Comparison of ENCODE assay signal across 9 cellular contexts in the genomic region with DNA sequence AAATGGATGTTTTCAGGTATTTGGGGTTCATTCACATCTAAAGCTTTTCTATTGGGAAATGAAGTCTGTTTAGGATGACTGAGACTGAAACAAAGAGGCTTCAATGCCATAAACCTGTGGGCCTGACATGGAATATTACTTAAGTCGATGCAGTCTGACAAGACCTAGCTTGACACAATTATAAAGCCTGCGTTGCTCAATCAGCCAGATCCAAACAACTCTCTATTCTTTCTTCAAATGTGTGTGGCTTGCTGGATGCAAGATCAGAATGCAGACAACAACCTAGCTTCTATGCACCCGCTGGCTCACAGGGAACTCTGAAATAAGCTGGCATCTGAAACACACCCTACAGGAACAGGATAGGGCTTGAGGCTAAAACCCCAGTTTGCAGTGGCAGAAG. TPM values are rescaled to one million over a fixed set of nuclear protein-coding genes. Genes with fewer than 3 reads are reported as not detected.
DNase-seq lines count a peak whose midpoint lies in the region; ATAC-seq and TF ChIP-seq lines count a peak whose summit lies in the region.
"Had no signal": no experiment of that assay in that cellular context is flagged by ENCODE, and none has a peak within 500 bp of the region (broad histone marks: within the 10 kb centered on the region; RNA-seq: fewer than 3 reads in every experiment).

No MANE protein-coding gene starts in this region.

- H2AFZ ChIP-seq in DND-41 (ENCODE audit: low read depth, low read length) = no peak overlapping the region

- H3K27ac ChIP-seq in DND-41 (ENCODE audit: low read length) (peak overlapping the region; percentile 79), esophagus (ENCODE audit: low read depth in 2 of 2, low read length in 1 of 2) (peak overlapping the region; percentile 70 to 84)

- 53 to 72% methylated on average over 3 of the region's 3 CpGs for WGBS in esophagus, 2 donors

- POLR2A ChIA-PET in T-cell (lab: Charles Lee) = interaction anchor here in 1 of 2 donors (0.5 to 1.2 kb wide), 3 partner anchors 27 to 41 kb away, joined by 4 to 6 read pairs (median 4); partner anchors contain the start of gene RFFL

- H3K4me2 ChIP-seq in DND-41 (ENCODE audit: insufficient read depth, low read length) = no peak overlapping the region
- peak overlapping the region; percentile 28 for H3K4me2 ChIP-seq in skeletal muscle satellite cell (ENCODE audit: low read length)

- H3K4me3 ChIP-seq in DND-41 (ENCODE audit: low read depth in 1 of 2, low read length in 2 of 2) (no peak overlapping the region), esophagus (ENCODE audit: low read depth in 1 of 2, low read length in 2 of 2) (no peak overlapping the region), skeletal muscle satellite cell (ENCODE audit: low read length) (no peak overlapping the region)

- peak overlapping the region; percentile 98 to 99 for H3K27ac Mint-ChIP-seq in T-cell
- no peak overlapping the region for H3K27ac Mint-ChIP-seq in progenitor cell of endocrine pancreas

- H3K36me3 ChIP-seq in DND-41 (ENCODE audit: insufficient read depth, low read length) = peaks cover 35% of the 10 kb centered on the region
- peaks cover 6 to 10% of the 10 kb centered on the region in 2 donors for H3K36me3 ChIP-seq in esophagus (ENCODE audit: control insufficient read depth in 2 of 2, insufficient read depth in 2 of 2, low read length in 1 of 2)
- peaks cover 40% of the 10 kb centered on the region for H3K36me3 ChIP-seq in skeletal muscle satellite cell (ENCODE audit: insufficient read depth, low read length)

- H3K36me3 Mint-ChIP-seq in T-cell (peaks cover 35% of the 10 kb centered on the region), progenitor cell of endocrine pancreas (ENCODE audit: insufficient read depth) (peaks cover 4% of the 10 kb centered on the region)

- no peaks in the 10 kb centered on the region for H4K20me1 ChIP-seq in DND-41 (ENCODE audit: insufficient read depth, low read length)

- no peaks in the 10 kb centered on the region for H3K79me2 ChIP-seq in DND-41 (ENCODE audit: insufficient read depth, low read length)

- H3K4me1 Mint-ChIP-seq in T-cell = peaks cover 47 to 66% (median 60%) of the 10 kb centered on the region in 3 donors
- H3K4me1 Mint-ChIP-seq in progenitor cell of endocrine pancreas (ENCODE audit: low read depth) = peaks cover 11% of the 10 kb centered on the region

- H3K9ac ChIP-seq in DND-41 (ENCODE audit: low read depth, low read length) (no peak overlapping the region), skeletal muscle satellite cell (ENCODE audit: low read depth, low read length) (peak overlapping the region; percentile 77)

- no peak for DNase-seq in DND-41
- DNase-seq in T-cell = no peak
- DNase-seq in NCI-H2029 treated with DMSO at 0.1 percent for 48 hours (lab: John Stamatoyannopoulos, UW) = no peak
- DNase-seq in progenitor cell of endocrine pancreas (ENCODE audit: low spot score, unreplicated experiment) = no peak
- DNase-seq: DMS79, NCI-H774 had no signal

- H3K9me3 Mint-ChIP-seq in T-cell (no peaks in the 10 kb centered on the region), progenitor cell of endocrine pancreas (ENCODE audit: low read depth) (no peaks in the 10 kb centered on the region)

- H3K27me3 ChIP-seq in DND-41 (ENCODE audit: insufficient read depth, low read length, poor library complexity) (no peaks in the 10 kb centered on the region), esophagus (ENCODE audit: control insufficient read depth in 1 of 2, insufficient read depth in 2 of 2, low read length in 2 of 2) (no peaks in the 10 kb centered on the region), skeletal muscle satellite cell (ENCODE audit: control insufficient read depth, insufficient read depth, low read length) (no peaks in the 10 kb centered on the region)

- peaks cover 15% of the 10 kb centered on the region for H3K4me1 ChIP-seq in DND-41 (ENCODE audit: insufficient read depth, low read length)
- H3K4me1 ChIP-seq in esophagus (ENCODE audit: control insufficient read depth in 2 of 2, insufficient read depth in 2 of 2, low read length in 1 of 2) = peaks cover 3 to 17% of the 10 kb centered on the region in 2 donors
- H3K4me1 ChIP-seq in skeletal muscle satellite cell (ENCODE audit: control insufficient read depth, insufficient read depth, low read length) = peaks cover 37% of the 10 kb centered on the region

- ATAC-seq in DND-41 (ENCODE audit: insufficient read depth, low read depth) (no peak), T-cell (replicated peaks in 1 of 4) (no peak), HG02973 (IDR thresholded peaks at IDR 0.05; ENCODE audit: unreplicated experiment) (no peak)

- H3K27me3 Mint-ChIP-seq in T-cell (no peaks in the 10 kb centered on the region), progenitor cell of endocrine pancreas (no peaks in the 10 kb centered on the region)

- CTCF ChIA-PET in T-cell (lab: Charles Lee) = interaction anchor here (0.5 to 3.0 kb wide), 6 partner anchors 27 to 768 kb away, joined by 3 to 33 read pairs (median 6); partner anchors contain the start of gene RFFL (in 1 of the 2)

- TF ChIP-seq CTCF in DND-41 (IDR thresholded peaks at IDR 0.05; ENCODE audit: borderline replicate concordance, extremely low read depth, low read length, poor library complexity, severe bottlenecking) (no peak), progenitor cell of endocrine pancreas (IDR thresholded peaks at IDR 0.05; ENCODE audit: unreplicated experiment) (no peak)

- peak overlapping the region in 1 of 3 donors; percentile 69 for H3K4me3 Mint-ChIP-seq in T-cell
- no peak overlapping the region for H3K4me3 Mint-ChIP-seq in progenitor cell of endocrine pancreas (ENCODE audit: low read depth)

- H3K9me3 ChIP-seq in DND-41 (ENCODE audit: insufficient read depth, low read length, severe bottlenecking) = no peaks in the 10 kb centered on the region
- H3K9me3 ChIP-seq in esophagus (ENCODE audit: control insufficient read depth in 2 of 2, insufficient read depth in 1 of 2, low read depth in 1 of 2, low read length in 1 of 2) = no peaks in the 10 kb centered on the region
- H3K9me3 ChIP-seq in skeletal muscle satellite cell (replicated peaks; ENCODE audit: low read length) = no peaks in the 10 kb centered on the region

RNA-seq across cellular contexts. Expression of gene RFFL, which starts 40.0 kb away (rescaled TPM):
- 10 to 100 TPM; 51.3 to 80.2 (median 74.1) TPM for total RNA-seq in T-cell
- 10 to 100 TPM; 13.0 to 18.1 TPM for polyA plus RNA-seq in esophagus
- total RNA-seq in skeletal muscle satellite cell (2012; rRNA removed) = 16.6 and 20.0 TPM in 2 replicates
- total RNA-seq in progenitor cell of endocrine pancreas = 34.0 and 35.2 TPM in 2 replicates

RNA-seq across cellular contexts. Expression of gene LIG3, which starts 43.2 kb away (rescaled TPM):
- total RNA-seq in T-cell (10 to 100 TPM; 42.7 to 52.7 (median 49.8) TPM), progenitor cell of endocrine pancreas (101 TPM in 2 replicates)
- polyA plus RNA-seq in esophagus = 1 to 10 TPM; 6.2 to 9.2 TPM
- 16.2 and 19.4 TPM in 2 replicates for total RNA-seq in skeletal muscle satellite cell (2012; rRNA removed)
